Comparison of ENCODE assay signal across 20 cellular contexts in the genomic region with DNA sequence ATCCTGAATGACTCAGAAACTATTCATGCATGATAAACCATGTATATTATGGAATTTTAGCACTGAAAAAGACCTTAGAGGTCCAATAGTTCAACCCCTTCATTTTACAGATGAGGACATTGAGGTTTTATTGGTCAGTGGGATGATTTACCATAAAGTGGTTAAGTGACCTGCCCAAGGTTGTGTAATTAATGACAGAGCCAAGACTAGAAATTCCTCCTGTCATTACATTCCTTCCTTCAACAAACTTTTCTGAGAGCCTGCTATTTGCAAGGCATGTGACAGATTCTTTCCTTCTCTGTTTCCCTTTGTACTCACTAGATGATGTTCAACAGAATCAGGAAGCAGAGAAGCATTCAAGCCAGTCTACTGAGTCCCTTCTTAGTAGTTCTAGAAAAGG.
DNase-seq lines count a peak whose midpoint lies in the region; TF ChIP-seq lines count a peak whose summit lies in the region.
"Had no signal": no experiment of that assay in that cellular context is flagged by ENCODE, and none has a peak within 500 bp of the region (broad histone marks: within the 10 kb centered on the region; RNA-seq: fewer than 3 reads in every experiment).

No MANE protein-coding gene starts in this region.

- TF ChIP-seq CTCF in epithelial cell of proximal tubule (conservative IDR thresholded peaks at IDR 0.05; ENCODE audit: low read depth, low read length) (no peak), ascending aorta (IDR thresholded peaks at IDR 0.05) (no peak)

- H3K79me1 ChIP-seq in mesendoderm (ENCODE audit: low read length) = no peaks in the 10 kb centered on the region

- no peak overlapping the region for H2BK5ac ChIP-seq in mesendoderm (ENCODE audit: low read length)

- peaks cover 0 to 1% (median 0%) of the 10 kb centered on the region in 5 donors for H3K9me3 Mint-ChIP-seq in CD8-positive, alpha-beta memory T cell
- H3K9me3 Mint-ChIP-seq: dendritic cell treated with granulocyte-macrophage colony-stimulating factor and Interleukin-4, amounts not matched to agents 40 ng/mL and 50 ng/mL, for 4 days had no signal

- no peak overlapping the region for H3K4me2 ChIP-seq in mesendoderm (ENCODE audit: low read length)

- H2BK120ac ChIP-seq in mesendoderm (ENCODE audit: low read depth, low read length) = no peak overlapping the region

- no peak overlapping the region for H3K56ac ChIP-seq in mesendoderm (ENCODE audit: low read length)

- intact Hi-C loops in ascending aorta (cut with DNase I) = no loop called here

- no peaks in the 10 kb centered on the region for H3K4me1 Mint-ChIP-seq in CD8-positive, alpha-beta memory T cell

- no peak overlapping the region for H3K18ac ChIP-seq in mesendoderm (ENCODE audit: low read length)

- H3K9me3 ChIP-seq in CD8-positive, alpha-beta memory T cell (ENCODE audit: low read length) = no peaks in the 10 kb centered on the region
- H3K9me3 ChIP-seq in ascending aorta = no peaks in the 10 kb centered on the region
- H3K9me3 ChIP-seq: right atrium auricular region had no signal

- H3K27ac ChIP-seq in mesendoderm (ENCODE audit: low read depth, low read length) (no peak overlapping the region), ascending aorta (no peak overlapping the region)
- H3K27ac ChIP-seq in CD8-positive, alpha-beta memory T cell (ENCODE audit: low read depth, low read length) = no peak overlapping the region
- H3K27ac ChIP-seq: right atrium auricular region had no signal

- H3K36me3 ChIP-seq in mesendoderm (ENCODE audit: control insufficient read depth, insufficient read depth, low read length) (no peaks in the 10 kb centered on the region), ascending aorta (no peaks in the 10 kb centered on the region)
- H3K36me3 ChIP-seq in CD8-positive, alpha-beta memory T cell (ENCODE audit: insufficient read depth, low read length) = no peaks in the 10 kb centered on the region
- H3K36me3 ChIP-seq: right atrium auricular region had no signal

- no peak overlapping the region for H2BK15ac ChIP-seq in mesendoderm (replicated peaks; ENCODE audit: low read depth)

- H4K5ac ChIP-seq in mesendoderm (ENCODE audit: low read length) = no peak overlapping the region

- H3K23ac ChIP-seq in mesendoderm (ENCODE audit: low read length) = no peak overlapping the region

- no peak for TF ChIP-seq RAD21 in Ishikawa (IDR thresholded peaks at IDR 0.05; ENCODE audit: low read depth)

- no peak overlapping the region for H3K27ac Mint-ChIP-seq in CD8-positive, alpha-beta memory T cell
- H3K27ac Mint-ChIP-seq: dendritic cell treated with granulocyte-macrophage colony-stimulating factor and Interleukin-4, amounts not matched to agents 40 ng/mL and 50 ng/mL, for 4 days; HFFc6 had no signal

- no peak overlapping the region for H3K4ac ChIP-seq in mesendoderm (ENCODE audit: low read depth, low read length)

- H3K4me1 ChIP-seq in mesendoderm (ENCODE audit: control insufficient read depth, low read depth, low read length) (peaks cover 3% of the 10 kb centered on the region), ascending aorta (no peaks in the 10 kb centered on the region)
- H3K4me1 ChIP-seq in CD8-positive, alpha-beta memory T cell (ENCODE audit: insufficient read depth, low read length) = no peaks in the 10 kb centered on the region

- no peaks in the 10 kb centered on the region for H3K27me3 ChIP-seq in mesendoderm (ENCODE audit: insufficient read depth, low read length, poor library complexity)
- no peaks in the 10 kb centered on the region for H3K27me3 ChIP-seq in CD8-positive, alpha-beta memory T cell (ENCODE audit: insufficient read depth, low read length, poor library complexity, severe bottlenecking)
- no peaks in the 10 kb centered on the region for H3K27me3 ChIP-seq in ascending aorta
- H3K27me3 ChIP-seq: right atrium auricular region had no signal

- DNase-seq in AG08395 (ENCODE audit: low spot score) (peak; percentile 35), epithelial cell of proximal tubule (ENCODE audit: low read depth) (peak; percentile 91), mesendoderm (peak; percentile 20), D341Med (ENCODE audit: low spot score) (no peak), HK-2 (ENCODE audit: unreplicated experiment) (no peak), ascending aorta (ENCODE audit: low spot score in 2 of 2) (no peak)
- DNase-seq in CD8-positive, alpha-beta memory T cell = no peak
- DNase-seq: activated CD4-positive, alpha-beta T cell treated with anti-CD3 and anti-CD28 coated beads for 48 hours; activated CD8-positive, alpha-beta memory T cell treated with anti-CD3 and anti-CD28 coated beads, Interleukin-2, amount 50 U/mL, for 4 hours; activated effector memory CD4-positive, alpha-beta T cell treated with anti-CD3 and anti-CD28 coated beads, Interleukin-2, amount 50 U/mL, for 16 hours; anterior cingulate cortex; HFFc6; midbrain; NCI-H1930; NCI-H526 treated with DMSO at 0.1 percent for 48 hours; OCI-M1 had no signal

- POLR2A ChIA-PET in CD8-positive, alpha-beta memory T cell (lab: Charles Lee) = no interaction called here

- no peak overlapping the region for H2AK5ac ChIP-seq in mesendoderm (ENCODE audit: low read length)

- H3K4me3 ChIP-seq in epithelial cell of proximal tubule (ENCODE audit: low read depth, low read length) = no peak overlapping the region
- no peak overlapping the region for H3K4me3 ChIP-seq in mesendoderm (ENCODE audit: low read length)
- no peak overlapping the region for H3K4me3 ChIP-seq in CD8-positive, alpha-beta memory T cell (ENCODE audit: low read length)
- no peak overlapping the region for H3K4me3 ChIP-seq in ascending aorta
- H3K4me3 ChIP-seq: GM12878, right atrium auricular region had no signal

- no peaks in the 10 kb centered on the region for H3K36me3 Mint-ChIP-seq in CD8-positive, alpha-beta memory T cell

- H3K79me2 ChIP-seq in mesendoderm (ENCODE audit: control insufficient read depth, insufficient read depth, low read length) = no peaks in the 10 kb centered on the region

- H3K9ac ChIP-seq in mesendoderm (ENCODE audit: low read length) = no peak overlapping the region

- CTCF ChIA-PET in CD8-positive, alpha-beta memory T cell (lab: Charles Lee) = no interaction called here

- no peak overlapping the region for H3K4me3 Mint-ChIP-seq in CD8-positive, alpha-beta memory T cell
- H3K4me3 Mint-ChIP-seq: dendritic cell treated with granulocyte-macrophage colony-stimulating factor and Interleukin-4, amounts not matched to agents 40 ng/mL and 50 ng/mL, for 4 days; HFFc6 had no signal

- peaks cover 5 to 13% of the 10 kb centered on the region in 2 donors for H3K27me3 Mint-ChIP-seq in CD8-positive, alpha-beta memory T cell

- TF ChIP-seq EP300 in Ishikawa (IDR thresholded peaks at IDR 0.05; ENCODE audit: borderline replicate concordance) = no peak; the same call in 1 of the 2 replicates

- no peak overlapping the region for H4K8ac ChIP-seq in mesendoderm (ENCODE audit: low read depth, low read length)

TF ChIP-seq in Ishikawa, 13 proteins besides CTCF, POLR2A, EP300 and RAD21:
- TF ChIP-seq NFIC (IDR thresholded peaks at IDR 0.05) = no peak; the same call in 1 of the 2 replicates
- TF ChIP-seq TEAD4 (IDR thresholded peaks at IDR 0.05) = peak; percentile 65
- peak; percentile 60 for TF ChIP-seq CEBPB (IDR thresholded peaks at IDR 0.05)

Comparison
In these comparisons a context has a peak if more than half of its experiments do, and no peak if none do; other contexts are left out.
1. DNase-seq: peak in AG08395 (single experiment), epithelial cell of proximal tubule (single experiment) and mesendoderm (single experiment); none in D341Med (single experiment), CD8-positive, alpha-beta memory T cell (0 of 5), HK-2 (single experiment) and ascending aorta (0 of 2).